In genomic region chr5:35440409-35440808, GRCh38 we compare ENCODE assay signal across 16 cellular contexts.
"Had no signal": no experiment of that assay in that cellular context is flagged by ENCODE, and none has a peak within 500 bp of the region (broad histone marks: within the 10 kb centered on the region; RNA-seq: fewer than 3 reads in every experiment).

No MANE protein-coding gene starts in this region.

- H3K4me1 ChIP-seq: foreskin keratinocyte, left ventricle myocardium inferior, lower lobe of right lung, sigmoid colon had no signal

- H3K9me3 ChIP-seq: lower lobe of right lung, sigmoid colon had no signal

- H3K27me3 ChIP-seq: sigmoid colon had no signal

- H3K27ac ChIP-seq: foreskin keratinocyte, left ventricle myocardium inferior, lower lobe of right lung, sigmoid colon, skin epidermis had no signal

- FAIRE-seq: endothelial cell of umbilical vein, keratinocyte had no signal

- H3K4me3 ChIP-seq: left ventricle myocardium inferior, lower lobe of right lung, sigmoid colon, skin epidermis had no signal

- DNase-seq: effector CD4-positive, alpha-beta T cell; endodermal cell; erythroblast; foreskin keratinocyte; immature natural killer cell; left cardiac atrium; left ventricle myocardium inferior; lower lobe of right lung; natural killer cell; posterior cingulate gyrus; sigmoid colon; stimulated activated CD4-positive, alpha-beta T cell treated with anti-CD3 and anti-CD28 coated beads, Interleukin-2, amount 100 ng/mL, for 48 hours; stimulated activated naive CD4-positive, alpha-beta T cell treated with Interleukin-2 at 50 U/mL for 16 hours had no signal

- H3K36me3 ChIP-seq: left ventricle myocardium inferior, lower lobe of right lung, sigmoid colon had no signal
